ENCODE assay signal across 1 cellular context in the genomic region with DNA sequence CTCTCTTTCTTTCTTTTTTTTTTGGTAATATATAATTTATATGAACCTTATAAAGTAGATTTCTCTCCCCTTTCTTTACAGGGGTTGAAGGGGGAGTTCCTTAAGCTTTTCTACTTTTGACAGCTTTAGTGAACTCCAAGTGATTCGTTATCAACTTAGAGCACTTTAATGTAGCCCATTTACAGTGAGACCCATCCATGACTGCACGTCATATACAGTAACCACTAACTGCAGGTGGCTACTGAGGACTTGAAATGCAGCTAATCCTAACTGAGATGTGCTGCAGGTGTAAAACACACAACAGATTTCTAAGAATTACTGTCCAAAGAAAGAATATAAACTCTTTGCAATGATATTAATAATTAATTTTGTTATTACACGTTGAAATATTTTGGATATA.
TF ChIP-seq lines count a peak whose summit lies in the region.

No MANE protein-coding gene starts in this region.

TF ChIP-seq in GM23338, 12 proteins besides CTCF, POLR2A, EP300 and RAD21 (continued from another document):
- no peak for TF ChIP-seq ZNF114 (CRISPR knock-in tag; IDR thresholded peaks at IDR 0.05)
